In genomic region chr10:68526634-68527132, GRCh38 we compare ENCODE assay signal across 7 cellular contexts. TPM values are rescaled to one million over a fixed set of nuclear protein-coding genes. Genes with fewer than 3 reads are reported as not detected.
DNase-seq lines count a peak whose midpoint lies in the region; ATAC-seq and TF ChIP-seq lines count a peak whose summit lies in the region.

No MANE protein-coding gene starts in this region.

- H3K9me3 Mint-ChIP-seq in HFFc6 = no peaks in the 10 kb centered on the region
- H3K9me3 Mint-ChIP-seq in activated T-helper 1 cell treated with anti-CD3 and anti-CD28 coated beads, Interleukin-12 subunit alpha, Interleukin-12 subunit beta, Interleukin-2, Interleukin-4 antibody, amounts not matched to agents 30 ng/mL and 10 ng/mL and 1 ng/mL, durations not matched to agents 14 hours and 24 hours and 36 hours = no peaks in the 10 kb centered on the region
- no peaks in the 10 kb centered on the region for H3K9me3 Mint-ChIP-seq in stimulated activated memory B cell treated with anti-CD40 and anti-IgM and Interleukin-4, amounts not matched to agents 10 μg/mL and 1 μg/mL and 100 μg/mL, for 72 hours

- no peaks in the 10 kb centered on the region for H3K9me3 ChIP-seq in iPS-18c (ENCODE audit: control insufficient read depth, insufficient read depth, low read length)

- DNase-seq in HFFc6 (no peak), OCI-M2 (lab: John Stamatoyannopoulos, UW; ENCODE audit: unreplicated experiment) (no peak), germinal center (ENCODE audit: low spot score) (no peak)
- no peak for DNase-seq in activated T-helper 1 cell treated with anti-CD3 and anti-CD28 coated beads, Interleukin-12 subunit alpha, Interleukin-12 subunit beta, Interleukin-2, Interleukin-4 antibody, amounts not matched to agents 30 ng/mL and 10 ng/mL and 1 ng/mL, durations not matched to agents 14 hours and 24 hours and 36 hours (ENCODE audit: low spot score)

- ATAC-seq in stimulated activated memory B cell treated with anti-CD40 and anti-IgM and Interleukin-4, amounts not matched to agents 10 μg/mL and 1 μg/mL and 100 μg/mL, for 72 hours = no peak
- no peak for ATAC-seq in HG03354 (IDR thresholded peaks at IDR 0.05; ENCODE audit: poor library complexity, severe bottlenecking, unreplicated experiment)

- intact Hi-C loops in activated T-helper 1 cell treated with anti-CD3 and anti-CD28 coated beads, Interleukin-12 subunit alpha, Interleukin-12 subunit beta, Interleukin-2, Interleukin-4 antibody, amounts not matched to agents 30 ng/mL and 10 ng/mL and 1 ng/mL, durations not matched to agents 14 hours and 24 hours and 36 hours (cut with micrococcal nuclease) = loop anchor here (1.0 to 2.0 kb wide), 8 partner anchors 55 to 451 kb away; partner anchors contain the start of genes CCAR1, DDX50, DNA2 and HERC4

- peak overlapping the region; percentile 94 for H3K4me3 Mint-ChIP-seq in HFFc6
- H3K4me3 Mint-ChIP-seq in activated T-helper 1 cell treated with anti-CD3 and anti-CD28 coated beads, Interleukin-12 subunit alpha, Interleukin-12 subunit beta, Interleukin-2, Interleukin-4 antibody, amounts not matched to agents 30 ng/mL and 10 ng/mL and 1 ng/mL, durations not matched to agents 14 hours and 24 hours and 36 hours = peak overlapping the region; percentile 93
- peak overlapping the region; percentile 89 for H3K4me3 Mint-ChIP-seq in stimulated activated memory B cell treated with anti-CD40 and anti-IgM and Interleukin-4, amounts not matched to agents 10 μg/mL and 1 μg/mL and 100 μg/mL, for 72 hours

- peak overlapping the region; percentile 78 for H3K27ac Mint-ChIP-seq in HFFc6
- peak overlapping the region; percentile 84 for H3K27ac Mint-ChIP-seq in activated T-helper 1 cell treated with anti-CD3 and anti-CD28 coated beads, Interleukin-12 subunit alpha, Interleukin-12 subunit beta, Interleukin-2, Interleukin-4 antibody, amounts not matched to agents 30 ng/mL and 10 ng/mL and 1 ng/mL, durations not matched to agents 14 hours and 24 hours and 36 hours
- peak overlapping the region; percentile 83 for H3K27ac Mint-ChIP-seq in stimulated activated memory B cell treated with anti-CD40 and anti-IgM and Interleukin-4, amounts not matched to agents 10 μg/mL and 1 μg/mL and 100 μg/mL, for 72 hours

- H3K4me1 Mint-ChIP-seq in HFFc6 (ENCODE audit: low read depth) = peaks cover 5% of the 10 kb centered on the region; the same call in 1 of the 2 replicates
- peaks cover 7% of the 10 kb centered on the region for H3K4me1 Mint-ChIP-seq in activated T-helper 1 cell treated with anti-CD3 and anti-CD28 coated beads, Interleukin-12 subunit alpha, Interleukin-12 subunit beta, Interleukin-2, Interleukin-4 antibody, amounts not matched to agents 30 ng/mL and 10 ng/mL and 1 ng/mL, durations not matched to agents 14 hours and 24 hours and 36 hours (ENCODE audit: low read depth)
- H3K4me1 Mint-ChIP-seq in stimulated activated memory B cell treated with anti-CD40 and anti-IgM and Interleukin-4, amounts not matched to agents 10 μg/mL and 1 μg/mL and 100 μg/mL, for 72 hours = peaks cover 16% of the 10 kb centered on the region

- no peaks in the 10 kb centered on the region; the same call in 1 of the 2 replicates for H3K27me3 Mint-ChIP-seq in HFFc6 (ENCODE audit: insufficient read depth)
- H3K27me3 Mint-ChIP-seq in activated T-helper 1 cell treated with anti-CD3 and anti-CD28 coated beads, Interleukin-12 subunit alpha, Interleukin-12 subunit beta, Interleukin-2, Interleukin-4 antibody, amounts not matched to agents 30 ng/mL and 10 ng/mL and 1 ng/mL, durations not matched to agents 14 hours and 24 hours and 36 hours (ENCODE audit: insufficient read depth) = no peaks in the 10 kb centered on the region
- H3K27me3 Mint-ChIP-seq in stimulated activated memory B cell treated with anti-CD40 and anti-IgM and Interleukin-4, amounts not matched to agents 10 μg/mL and 1 μg/mL and 100 μg/mL, for 72 hours = no peaks in the 10 kb centered on the region

- peaks cover 4% of the 10 kb centered on the region for H3K36me3 Mint-ChIP-seq in HFFc6 (ENCODE audit: low read depth)
- no peaks in the 10 kb centered on the region for H3K36me3 Mint-ChIP-seq in activated T-helper 1 cell treated with anti-CD3 and anti-CD28 coated beads, Interleukin-12 subunit alpha, Interleukin-12 subunit beta, Interleukin-2, Interleukin-4 antibody, amounts not matched to agents 30 ng/mL and 10 ng/mL and 1 ng/mL, durations not matched to agents 14 hours and 24 hours and 36 hours (ENCODE audit: low read depth)
- peaks cover 11% of the 10 kb centered on the region for H3K36me3 Mint-ChIP-seq in stimulated activated memory B cell treated with anti-CD40 and anti-IgM and Interleukin-4, amounts not matched to agents 10 μg/mL and 1 μg/mL and 100 μg/mL, for 72 hours

- H3K4me3 ChIP-seq in iPS-18c (ENCODE audit: insufficient read depth, low read depth, low read length) = peak overlapping the region; percentile 92

- no peak for TF ChIP-seq CTCF in HFFc6 (IDR thresholded peaks at IDR 0.05)

RNA-seq across cellular contexts. Expression of gene SLC25A16, which starts 0.6 kb away (rescaled TPM):
- 10 to 100 TPM; 19.4 to 30.8 (median 28.4) TPM for total RNA-seq in HFFc6 (2021; fragmentation: NEBNext Ultra II Directional; extraction: Animal tissue kit (Norgen Biotek cat#: 25700))
- total RNA-seq in activated T-helper 1 cell treated with anti-CD3 and anti-CD28 coated beads, Interleukin-12 subunit alpha, Interleukin-12 subunit beta, Interleukin-2, Interleukin-4 antibody, amounts not matched to agents 30 ng/mL and 10 ng/mL and 1 ng/mL, durations not matched to agents 14 hours and 24 hours and 36 hours = 15.9 and 19.4 TPM in 2 replicates

RNA-seq across cellular contexts. Expression of gene TET1, which starts 33.5 kb away (rescaled TPM):
- 1 to 10 TPM; 2.1 to 2.7 (median 2.5) TPM for total RNA-seq in HFFc6 (2021; fragmentation: NEBNext Ultra II Directional; extraction: Animal tissue kit (Norgen Biotek cat#: 25700))
- 0.71 and 0.73 TPM in 2 replicates for total RNA-seq in activated T-helper 1 cell treated with anti-CD3 and anti-CD28 coated beads, Interleukin-12 subunit alpha, Interleukin-12 subunit beta, Interleukin-2, Interleukin-4 antibody, amounts not matched to agents 30 ng/mL and 10 ng/mL and 1 ng/mL, durations not matched to agents 14 hours and 24 hours and 36 hours

RNA-seq across cellular contexts. Expression of gene DNA2, which starts 54.9 kb away (rescaled TPM):
- total RNA-seq in HFFc6 (2021; fragmentation: NEBNext Ultra II Directional; extraction: Animal tissue kit (Norgen Biotek cat#: 25700)) = 1 to 10 TPM; 6.2 to 8.8 (median 7.2) TPM
- total RNA-seq in activated T-helper 1 cell treated with anti-CD3 and anti-CD28 coated beads, Interleukin-12 subunit alpha, Interleukin-12 subunit beta, Interleukin-2, Interleukin-4 antibody, amounts not matched to agents 30 ng/mL and 10 ng/mL and 1 ng/mL, durations not matched to agents 14 hours and 24 hours and 36 hours = 50.2 and 54.3 TPM in 2 replicates
